ENCODE assay signal across 26 cellular contexts in genomic region chr18:42534313-42534712, GRCh38.
"Had no signal": no experiment of that assay in that cellular context is flagged by ENCODE, and none has a peak within 500 bp of the region (broad histone marks: within the 10 kb centered on the region; RNA-seq: fewer than 3 reads in every experiment).

No MANE protein-coding gene starts in this region.

- ATAC-seq: activated T-cell treated with anti-CD3 and anti-CD28 coated beads, Interleukin-2, amount 50 U/mL, for 4 hours; T-helper 17 cell had no signal

- H3K27me3 Mint-ChIP-seq: activated B cell treated with CpG ODN at 0.5 μM for 24 hours; activated CD4-positive, alpha-beta memory T cell treated with anti-CD3 and anti-CD28 coated beads for 36 hours; activated CD4-positive, alpha-beta T cell treated with anti-CD3 and anti-CD28 coated beads, Interleukin-2, amount 10 ng/mL, durations not matched to agents 7 days and 5 days; activated naive CD8-positive, alpha-beta T cell; brain; central memory CD8-positive, alpha-beta T cell; T-helper 17 cell had no signal

- H3K27ac ChIP-seq: Peyer's patch, RWPE1, SJCRH30 had no signal

- H3K4me3 ChIP-seq: Peyer's patch, SJCRH30 had no signal

- H3K4me1 ChIP-seq: Peyer's patch, SJCRH30 had no signal

- H3K4me1 Mint-ChIP-seq: activated B cell treated with CpG ODN at 0.5 μM for 24 hours; activated CD4-positive, alpha-beta T cell treated with anti-CD3 and anti-CD28 coated beads, Interleukin-2, amount 10 ng/mL, durations not matched to agents 7 days and 5 days; central memory CD8-positive, alpha-beta T cell; T-helper 17 cell had no signal

- DNase-seq: activated B cell treated with CpG ODN at 0.5 μM for 24 hours; activated CD4-positive, alpha-beta memory T cell treated with anti-CD3 and anti-CD28 coated beads for 36 hours; activated CD4-positive, alpha-beta T cell treated with anti-CD3 and anti-CD28 coated beads for 1 hour; activated CD4-positive, alpha-beta T cell treated with anti-CD3 and anti-CD28 coated beads, Interleukin-2, amount 10 ng/mL, durations not matched to agents 7 days and 5 days; activated CD8-positive, alpha-beta memory T cell treated with anti-CD3 and anti-CD28 coated beads for 24 hours; activated effector memory CD4-positive, alpha-beta T cell treated with anti-CD3 and anti-CD28 coated beads, Interleukin-2, amount 50 U/mL, for 16 hours; activated naive CD4-positive, alpha-beta T cell treated with Interleukin-2 at 50 U/mL for 16 hours; activated T-cell treated with anti-CD3 and anti-CD28 coated beads, Interleukin-2, amount 50 U/mL, for 4 hours; amygdala; IMR-90; Kasumi-1; KBM-7; NCI-H1436; NCI-H1930; NCI-H2171; NCI-H524 treated with DMSO at 0.1 percent for 48 hours; NCI-H774; Peyer's patch; Right ventricle myocardium superior; SJCRH30; T-helper 17 cell; T-helper 9 cell had no signal

- H3K9me3 ChIP-seq: Peyer's patch, SJCRH30 had no signal

- H3K9me3 Mint-ChIP-seq: activated B cell treated with CpG ODN at 0.5 μM for 24 hours; activated CD4-positive, alpha-beta T cell treated with anti-CD3 and anti-CD28 coated beads, Interleukin-2, amount 10 ng/mL, durations not matched to agents 7 days and 5 days; activated T-cell treated with anti-CD3 and anti-CD28 coated beads, Interleukin-2, amount 50 U/mL, for 4 hours had no signal

- H3K36me3 Mint-ChIP-seq: activated CD4-positive, alpha-beta memory T cell treated with anti-CD3 and anti-CD28 coated beads for 36 hours; activated naive CD8-positive, alpha-beta T cell; brain had no signal

- H3K36me3 ChIP-seq: Peyer's patch, SJCRH30 had no signal

- H3K27ac Mint-ChIP-seq: activated B cell treated with CpG ODN at 0.5 μM for 24 hours; activated CD4-positive, alpha-beta memory T cell treated with anti-CD3 and anti-CD28 coated beads for 36 hours; activated CD4-positive, alpha-beta T cell treated with anti-CD3 and anti-CD28 coated beads, Interleukin-2, amount 10 ng/mL, durations not matched to agents 7 days and 5 days; activated naive CD8-positive, alpha-beta T cell; T-helper 17 cell had no signal

- H3K27me3 ChIP-seq: Peyer's patch, SJCRH30 had no signal

- H3K4me3 Mint-ChIP-seq: activated B cell treated with CpG ODN at 0.5 μM for 24 hours; activated CD4-positive, alpha-beta memory T cell treated with anti-CD3 and anti-CD28 coated beads for 36 hours; activated CD4-positive, alpha-beta T cell treated with anti-CD3 and anti-CD28 coated beads, Interleukin-2, amount 10 ng/mL, durations not matched to agents 7 days and 5 days; activated naive CD8-positive, alpha-beta T cell; activated T-cell treated with anti-CD3 and anti-CD28 coated beads, Interleukin-2, amount 50 U/mL, for 4 hours; brain; central memory CD8-positive, alpha-beta T cell; T-helper 17 cell had no signal
